20 cellular contexts compared by ENCODE assay signal in the genomic region with DNA sequence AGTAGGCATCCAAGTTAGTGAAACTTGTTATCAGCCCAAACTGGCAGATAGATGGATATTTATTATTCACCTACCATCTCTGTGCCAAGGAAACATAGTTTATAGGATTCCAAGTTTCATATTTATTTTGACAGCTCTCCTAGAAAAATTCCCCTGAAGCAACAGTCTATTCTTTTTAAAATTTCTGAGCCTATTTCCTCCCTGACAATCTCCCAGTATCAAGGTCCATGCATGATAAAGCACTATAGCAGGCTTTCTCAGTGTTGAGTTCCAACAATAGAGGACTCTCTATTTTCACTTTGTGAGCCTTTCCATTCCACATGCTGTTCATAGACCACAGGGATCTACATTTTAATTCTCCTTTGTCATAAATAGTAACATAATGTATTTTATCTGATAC.
"Had no signal": no experiment of that assay in that cellular context is flagged by ENCODE, and none has a peak within 500 bp of the region (broad histone marks: within the 10 kb centered on the region; RNA-seq: fewer than 3 reads in every experiment).

No MANE protein-coding gene starts in this region.

- DNase-seq: activated B cell treated with CpG ODN at 0.5 μM for 24 hours; activated CD4-positive, alpha-beta T cell treated with anti-CD3 and anti-CD28 coated beads for 1 hour; activated CD4-positive, alpha-beta T cell treated with anti-CD3 and anti-CD28 coated beads, Interleukin-2, amount 10 ng/mL, durations not matched to agents 24 days and 14 days; activated CD4-positive, alpha-beta T cell treated with anti-CD3 and anti-CD28 coated beads, Interleukin-2, amount 50 U/mL, for 48 hours; activated effector memory CD4-positive, alpha-beta T cell treated with anti-CD3 and anti-CD28 coated beads, Interleukin-2, amount 50 U/mL, for 16 hours; activated naive CD4-positive, alpha-beta T cell treated with Interleukin-2 at 50 U/mL for 16 hours; activated T-cell treated with anti-CD3 and anti-CD28 coated beads, Interleukin-2, amount 50 U/mL, for 4 hours; brain microvascular endothelial cell; cerebellar nuclear complex; NCI-H1105 treated with DMSO at 0.1 percent for 48 hours; NCI-H1436 treated with DMSO at 0.1 percent for 48 hours; NCI-H187; NCI-H2081; NCI-H446; NCI-H524; SIG-M5; T-helper 17 cell; T-helper 9 cell had no signal

- H3K4me1 Mint-ChIP-seq: activated B cell treated with CpG ODN at 0.5 μM for 24 hours; activated CD4-positive, alpha-beta T cell treated with anti-CD3 and anti-CD28 coated beads, Interleukin-2, amount 10 ng/mL, durations not matched to agents 24 days and 14 days; T-helper 17 cell had no signal

- H3K27ac Mint-ChIP-seq: activated B cell treated with CpG ODN at 0.5 μM for 24 hours; activated CD4-positive, alpha-beta T cell treated with anti-CD3 and anti-CD28 coated beads, Interleukin-2, amount 10 ng/mL, durations not matched to agents 24 days and 14 days; activated naive CD8-positive, alpha-beta T cell; T-helper 17 cell had no signal

- ATAC-seq: activated T-cell treated with anti-CD3 and anti-CD28 coated beads, Interleukin-2, amount 50 U/mL, for 4 hours; T-helper 17 cell had no signal

- H3K36me3 Mint-ChIP-seq: activated naive CD8-positive, alpha-beta T cell had no signal

- H3K27ac ChIP-seq: brain microvascular endothelial cell, KMS-11 had no signal

- H3K4me3 Mint-ChIP-seq: activated B cell treated with CpG ODN at 0.5 μM for 24 hours; activated CD4-positive, alpha-beta T cell treated with anti-CD3 and anti-CD28 coated beads, Interleukin-2, amount 10 ng/mL, durations not matched to agents 24 days and 14 days; activated naive CD8-positive, alpha-beta T cell; activated T-cell treated with anti-CD3 and anti-CD28 coated beads, Interleukin-2, amount 50 U/mL, for 4 hours; T-helper 17 cell had no signal

- H3K27me3 ChIP-seq: brain microvascular endothelial cell had no signal

- H3K27me3 Mint-ChIP-seq: activated B cell treated with CpG ODN at 0.5 μM for 24 hours; activated CD4-positive, alpha-beta T cell treated with anti-CD3 and anti-CD28 coated beads, Interleukin-2, amount 10 ng/mL, durations not matched to agents 24 days and 14 days; activated naive CD8-positive, alpha-beta T cell; T-helper 17 cell had no signal

- H3K36me3 ChIP-seq: brain microvascular endothelial cell had no signal

- H3K4me2 ChIP-seq: KMS-11 had no signal

- H3K9me3 Mint-ChIP-seq: activated CD4-positive, alpha-beta T cell treated with anti-CD3 and anti-CD28 coated beads, Interleukin-2, amount 10 ng/mL, durations not matched to agents 24 days and 14 days; activated T-cell treated with anti-CD3 and anti-CD28 coated beads, Interleukin-2, amount 50 U/mL, for 4 hours had no signal
